15 cellular contexts compared by ENCODE assay signal in the genomic region with DNA sequence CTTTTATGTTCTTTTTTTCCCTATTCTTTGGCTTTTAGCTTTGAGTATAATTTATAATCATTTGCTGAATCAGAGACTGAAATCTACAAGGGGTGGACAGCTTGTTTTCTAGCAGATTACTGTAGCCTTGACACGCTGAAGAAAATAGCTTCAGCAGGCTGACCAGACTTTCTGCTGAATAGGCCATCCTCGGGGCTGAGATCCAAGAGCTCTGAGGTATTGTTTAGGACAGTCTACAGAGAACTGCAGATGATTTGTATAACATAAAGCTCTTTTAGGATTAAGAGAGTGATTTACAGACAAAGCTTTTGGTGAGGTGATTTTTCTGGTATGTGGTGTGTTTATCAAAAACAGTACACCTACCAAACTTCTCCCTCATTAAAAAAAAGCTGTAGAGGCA. TPM values are rescaled to one million over a fixed set of nuclear protein-coding genes. Genes with fewer than 3 reads are reported as not detected.
DNase-seq lines count a peak whose midpoint lies in the region; TF ChIP-seq lines count a peak whose summit lies in the region.
"Had no signal": no experiment of that assay in that cellular context is flagged by ENCODE, and none has a peak within 500 bp of the region (broad histone marks: within the 10 kb centered on the region; RNA-seq: fewer than 3 reads in every experiment).

No MANE protein-coding gene starts in this region.

- H3K36me3 ChIP-seq in adipocyte (ENCODE audit: control insufficient read depth, insufficient read depth, low read length, severe bottlenecking) (peaks cover 4% of the 10 kb centered on the region), Caco-2 (ENCODE audit: control insufficient read depth, insufficient read depth, low read length) (no peaks in the 10 kb centered on the region), A673 (ENCODE audit: insufficient read depth, low read length, poor library complexity, severe bottlenecking) (no peaks in the 10 kb centered on the region), brain microvascular endothelial cell (replicated peaks) (no peaks in the 10 kb centered on the region)

- no peaks in the 10 kb centered on the region for H3K9me3 Mint-ChIP-seq in Caco-2 (ENCODE audit: unreplicated experiment)
- H3K9me3 Mint-ChIP-seq: activated naive CD8-positive, alpha-beta T cell treated with anti-CD3 and anti-CD28 coated beads, Interleukin-2, amount 10 ng/mL, durations not matched to agents 7 days and 5 days; H9; stimulated activated effector memory CD8-positive, alpha-beta T cell treated with anti-CD3 and anti-CD28 coated beads, Interleukin-12 subunit alpha, Interleukin-12 subunit beta, amount 100 ng/mL, for 72 hours had no signal

- BruUV-seq in Caco-2 (replicated peaks; lab: Mats Ljungman, UMichigan) (no TSS peak), A673 (replicated peaks; lab: Mats Ljungman, UMichigan) (no TSS peak)

- H3K4me3 Mint-ChIP-seq in Caco-2 (ENCODE audit: unreplicated experiment), result no peak overlapping the region
- H3K4me3 Mint-ChIP-seq: activated naive CD8-positive, alpha-beta T cell treated with anti-CD3 and anti-CD28 coated beads, Interleukin-2, amount 10 ng/mL, durations not matched to agents 7 days and 5 days; H9; stimulated activated effector memory CD8-positive, alpha-beta T cell treated with anti-CD3 and anti-CD28 coated beads, Interleukin-12 subunit alpha, Interleukin-12 subunit beta, amount 100 ng/mL, for 72 hours had no signal

- peak; percentile 73 for DNase-seq in G401 (ENCODE audit: low spot score)
- peak; percentile 58 for DNase-seq in adipocyte (ENCODE audit: low read depth)
- peak; percentile 36 for DNase-seq in fibroblast of mammary gland (ENCODE audit: low read depth)
- DNase-seq in pons (ENCODE audit: low spot score), result peak; percentile 42
- no peak for DNase-seq in Caco-2
- DNase-seq in lower leg skin (ENCODE audit: low spot score in 2 of 2), result no peak
- no peak for DNase-seq in A673 (ENCODE audit: low spot score)
- DNase-seq in brain microvascular endothelial cell, result no peak
- DNase-seq: activated naive CD8-positive, alpha-beta T cell treated with anti-CD3 and anti-CD28 coated beads, Interleukin-2, amount 10 ng/mL, durations not matched to agents 7 days and 5 days; H9; NCI-H1694; SIG-M5; stimulated activated CD4-positive, alpha-beta T cell treated with anti-CD3 and anti-CD28 coated beads, Interleukin-2, amount 100 ng/mL, for 24 hours had no signal

- peaks cover 7% of the 10 kb centered on the region for H3K4me1 Mint-ChIP-seq in Caco-2 (ENCODE audit: low read depth, unreplicated experiment)

- no peaks in the 10 kb centered on the region for H3K27me3 Mint-ChIP-seq in Caco-2 (ENCODE audit: insufficient read depth, unreplicated experiment)
- H3K27me3 Mint-ChIP-seq: activated naive CD8-positive, alpha-beta T cell treated with anti-CD3 and anti-CD28 coated beads, Interleukin-2, amount 10 ng/mL, durations not matched to agents 7 days and 5 days had no signal

- H3K27ac Mint-ChIP-seq in Caco-2 (ENCODE audit: unreplicated experiment), result no peak overlapping the region
- H3K27ac Mint-ChIP-seq: activated naive CD8-positive, alpha-beta T cell treated with anti-CD3 and anti-CD28 coated beads, Interleukin-2, amount 10 ng/mL, durations not matched to agents 7 days and 5 days; H9; stimulated activated effector memory CD8-positive, alpha-beta T cell treated with anti-CD3 and anti-CD28 coated beads, Interleukin-12 subunit alpha, Interleukin-12 subunit beta, amount 100 ng/mL, for 72 hours had no signal

- H3K27me3 ChIP-seq in adipocyte (replicated peaks; ENCODE audit: control insufficient read depth, insufficient read depth, low read length), result no peaks in the 10 kb centered on the region
- H3K27me3 ChIP-seq in Caco-2 (replicated peaks; ENCODE audit: control insufficient read depth, insufficient read depth, low read length), result no peaks in the 10 kb centered on the region
- H3K27me3 ChIP-seq in A673 (replicated peaks; ENCODE audit: insufficient read depth, low read depth, low read length, poor library complexity), result no peaks in the 10 kb centered on the region
- H3K27me3 ChIP-seq in brain microvascular endothelial cell (replicated peaks), result no peaks in the 10 kb centered on the region
- H3K27me3 ChIP-seq: BLaER1 had no signal

- POLR2A ChIA-PET in Caco-2 (lab: Charles Lee), result interaction anchor here (0.6 to 1.4 kb wide), 2 partner anchors 18 to 65 kb away, joined by 3 to 6 read pairs; a partner anchor contains a TSS
- POLR2A ChIA-PET in A673 (lab: Charles Lee; ENCODE audit: low non-redundant PET), result no interaction called here

- H3K9me3 ChIP-seq in adipocyte (ENCODE audit: control insufficient read depth, low read length), result no peaks in the 10 kb centered on the region
- no peaks in the 10 kb centered on the region for H3K9me3 ChIP-seq in Caco-2
- no peaks in the 10 kb centered on the region for H3K9me3 ChIP-seq in A673 (ENCODE audit: low read depth, low read length, poor library complexity, severe bottlenecking)
- H3K9me3 ChIP-seq: BLaER1 had no signal

- TF ChIP-seq CTCF in fibroblast of mammary gland (conservative IDR thresholded peaks at IDR 0.05; ENCODE audit: control insufficient read depth, insufficient read depth, low read depth, low read length) (no peak), Caco-2 (IDR thresholded peaks at IDR 0.05; ENCODE audit: insufficient read depth in 1 of 2, low read depth in 1 of 2, low read length in 1 of 2, severe bottlenecking in 1 of 2, unreplicated experiment in 1 of 2) (no peak), lower leg skin (IDR thresholded peaks at IDR 0.05) (no peak), A673 (conservative IDR thresholded peaks at IDR 0.05; ENCODE audit: low read depth, low read length) (no peak), brain microvascular endothelial cell (IDR thresholded peaks at IDR 0.05; ENCODE audit: low read depth, low read length, missing control alignments) (no peak)

- intact Hi-C loops in Caco-2 (cut with micrococcal nuclease; ENCODE audit: unreplicated experiment) (no loop called here), lower leg skin (cut with DNase I; ENCODE audit: low total_unique reads) (no loop called here), A673 (cut with micrococcal nuclease; ENCODE audit: unreplicated experiment) (no loop called here)

- TF ChIP-seq POLR2A in lower leg skin (IDR thresholded peaks at IDR 0.05), result no peak

- in situ Hi-C loops in G401 (cut with HindIII; ENCODE audit: low sequenced_read_pairs), result no loop called here
- in situ Hi-C loops in brain microvascular endothelial cell (cut with HindIII; ENCODE audit: low pct_ligation_motif_present, low sequenced_read_pairs), result no loop called here

- H3K27ac ChIP-seq in A673 (ENCODE audit: low read depth, low read length, poor library complexity, severe bottlenecking), result no peak overlapping the region
- H3K27ac ChIP-seq in brain microvascular endothelial cell, result no peak overlapping the region
- H3K27ac ChIP-seq: BLaER1 had no signal

- H3K4me1 ChIP-seq in adipocyte (ENCODE audit: control insufficient read depth, insufficient read depth, low read length) (peaks cover 20% of the 10 kb centered on the region), Caco-2 (no peaks in the 10 kb centered on the region), A673 (ENCODE audit: insufficient read depth, low read length, poor library complexity, severe bottlenecking) (peaks cover 15% of the 10 kb centered on the region)

- WGBS in lower leg skin, 2 donors, result 24 to 36% methylated on average over 2 of the region's 2 CpGs

- CTCF ChIA-PET in Caco-2 (lab: Charles Lee), result no interaction called here
- CTCF ChIA-PET in A673 (lab: Charles Lee), result no interaction called here

- H3K9ac ChIP-seq in adipocyte (ENCODE audit: low read length), result peak overlapping the region; percentile 11
- H3K9ac ChIP-seq: BLaER1 had no signal

- H3K4me3 ChIP-seq in adipocyte (ENCODE audit: low read length) (no peak overlapping the region), fibroblast of mammary gland (ENCODE audit: control insufficient read depth, low read depth, low read length) (no peak overlapping the region), Caco-2 (ENCODE audit: low read depth, low read length) (no peak overlapping the region), lower leg skin (ENCODE audit: low read depth, poor library complexity, severe bottlenecking) (no peak overlapping the region), A673 (ENCODE audit: low read depth, low read length, poor library complexity, severe bottlenecking) (no peak overlapping the region), brain microvascular endothelial cell (ENCODE audit: low read depth, low read length) (no peak overlapping the region)
- H3K4me3 ChIP-seq: BLaER1 had no signal

- no peaks in the 10 kb centered on the region for H3K36me3 Mint-ChIP-seq in Caco-2 (ENCODE audit: insufficient read depth, unreplicated experiment)

RNA-seq across cellular contexts. Expression of a gene that starts 16.8 kb away (rescaled TPM):
- total RNA-seq in G401 (2014; rRNA removed; shearing (Covaris generic)), result 179 and 188 TPM in 2 replicates
- total RNA-seq in Caco-2 (2022), result 198 and 201 TPM in 2 replicates
- 100 to 1,000 TPM; 130 to 280 (median 214) TPM for total RNA-seq in lower leg skin
- total RNA-seq in A673 (2021), result 116 and 118 TPM in 2 replicates

RNA-seq across cellular contexts. Expression of a gene that starts 18.2 kb away (rescaled TPM):
- total RNA-seq in G401 (2014; rRNA removed; shearing (Covaris generic)), result 10.2 and 13.1 TPM in 2 replicates
- total RNA-seq in Caco-2 (2022) (23.8 and 24.4 TPM in 2 replicates), lower leg skin (10 to 100 TPM; 15.8 to 18.2 (median 17.0) TPM), A673 (2021) (5.9 and 6.4 TPM in 2 replicates)

Comparison
In these comparisons a context has a peak if more than half of its experiments do, and no peak if none do; other contexts are left out.
1. DNase-seq: peak in G401 (single experiment), adipocyte (single experiment), fibroblast of mammary gland (single experiment) and pons (single experiment); none in Caco-2 (0 of 2), lower leg skin (0 of 2), A673 (single experiment) and brain microvascular endothelial cell (single experiment).